Comparison of ENCODE assay signal across 1 cellular context in the genomic region with DNA sequence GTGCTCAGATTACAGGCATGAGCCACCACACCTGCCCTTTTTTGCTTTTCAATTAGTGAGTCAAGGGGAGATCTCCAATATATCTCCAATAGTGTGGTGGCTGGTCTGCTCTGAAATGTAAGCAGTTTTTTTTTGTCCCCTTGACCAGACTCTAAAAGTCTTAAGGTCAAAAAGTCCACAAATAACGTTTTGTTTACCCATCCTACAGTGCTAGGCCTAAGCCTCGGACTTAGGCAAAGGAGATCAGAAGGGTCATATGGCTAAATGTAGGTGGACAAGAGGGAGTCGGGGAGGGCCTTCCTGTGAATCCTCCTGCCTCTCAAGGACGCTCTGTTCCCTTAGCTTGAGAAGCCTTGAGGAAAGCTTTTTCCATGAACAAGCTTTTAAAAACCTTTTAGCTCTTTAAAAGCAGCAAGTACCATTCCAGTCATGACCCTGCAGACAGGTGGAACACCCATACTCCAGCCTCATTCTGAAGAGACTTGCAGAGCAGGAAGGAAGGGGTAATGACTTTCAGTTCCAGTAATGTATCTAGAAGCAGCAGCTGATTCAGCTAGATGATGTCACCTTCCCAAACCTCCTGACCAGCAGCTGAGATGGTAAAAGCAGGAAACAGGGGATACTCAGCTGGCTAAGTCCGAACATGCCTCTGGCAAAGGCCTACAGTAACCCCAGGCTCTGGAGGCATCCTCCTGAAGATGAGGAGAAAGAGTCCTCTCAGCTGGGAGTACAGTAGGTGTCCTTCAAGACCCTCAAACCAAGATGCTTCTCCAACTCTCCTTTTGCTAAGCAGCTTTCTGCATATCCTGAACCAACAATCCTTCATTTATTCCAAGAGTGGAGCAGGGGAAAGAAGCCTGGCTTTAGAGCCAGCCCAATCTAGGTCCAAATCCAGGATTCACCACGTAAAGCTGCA.
A peak's percentile ranks its signal among the peaks of the same experiment; 100 is the strongest.
TF ChIP-seq lines count a peak whose summit lies in the region.

No MANE protein-coding gene starts in this region.

TF ChIP-seq in HepG2, 621 proteins besides CTCF, POLR2A, EP300 and RAD21 (continued from another document and continues in another):
- no peak for TF ChIP-seq RNF2 (conservative IDR thresholded peaks at IDR 0.05; ENCODE audit: low read depth)
- no peak for TF ChIP-seq FOXA1 (IDR thresholded peaks at IDR 0.05)
- TF ChIP-seq FOXA1 (CRISPR knock-in tag; IDR thresholded peaks at IDR 0.05): peak; percentile 73
- no peak; the same call in 1 of the 2 replicates for TF ChIP-seq MTA1 (CRISPR knock-in tag; IDR thresholded peaks at IDR 0.05; ENCODE audit: borderline replicate concordance)
- peak; percentile 90; the same call in 1 of the 2 replicates for TF ChIP-seq REPIN1 (CRISPR knock-in tag; IDR thresholded peaks at IDR 0.05; ENCODE audit: borderline replicate concordance, low read depth)
- TF ChIP-seq ZNF891 (CRISPR knock-in tag; IDR thresholded peaks at IDR 0.05): no peak; the same call in 1 of the 2 replicates
- TF ChIP-seq, protein P1, sequence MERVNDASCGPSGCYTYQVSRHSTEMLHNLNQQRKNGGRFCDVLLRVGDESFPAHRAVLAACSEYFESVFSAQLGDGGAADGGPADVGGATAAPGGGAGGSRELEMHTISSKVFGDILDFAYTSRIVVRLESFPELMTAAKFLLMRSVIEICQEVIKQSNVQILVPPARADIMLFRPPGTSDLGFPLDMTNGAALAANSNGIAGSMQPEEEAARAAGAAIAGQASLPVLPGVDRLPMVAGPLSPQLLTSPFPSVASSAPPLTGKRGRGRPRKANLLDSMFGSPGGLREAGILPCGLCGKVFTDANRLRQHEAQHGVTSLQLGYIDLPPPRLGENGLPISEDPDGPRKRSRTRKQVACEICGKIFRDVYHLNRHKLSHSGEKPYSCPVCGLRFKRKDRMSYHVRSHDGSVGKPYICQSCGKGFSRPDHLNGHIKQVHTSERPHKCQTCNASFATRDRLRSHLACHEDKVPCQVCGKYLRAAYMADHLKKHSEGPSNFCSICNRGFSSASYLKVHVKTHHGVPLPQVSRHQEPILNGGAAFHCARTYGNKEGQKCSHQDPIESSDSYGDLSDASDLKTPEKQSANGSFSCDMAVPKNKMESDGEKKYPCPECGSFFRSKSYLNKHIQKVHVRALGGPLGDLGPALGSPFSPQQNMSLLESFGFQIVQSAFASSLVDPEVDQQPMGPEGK (CRISPR knock-in tag; IDR thresholded peaks at IDR 0.05): peak; percentile 50; the same call in 1 of the 2 replicates
- no peak for TF ChIP-seq ATAD3A (CRISPR knock-in tag; IDR thresholded peaks at IDR 0.05)
- no peak for TF ChIP-seq NKX3-1 (CRISPR knock-in tag; IDR thresholded peaks at IDR 0.05)
- TF ChIP-seq, protein P2, sequence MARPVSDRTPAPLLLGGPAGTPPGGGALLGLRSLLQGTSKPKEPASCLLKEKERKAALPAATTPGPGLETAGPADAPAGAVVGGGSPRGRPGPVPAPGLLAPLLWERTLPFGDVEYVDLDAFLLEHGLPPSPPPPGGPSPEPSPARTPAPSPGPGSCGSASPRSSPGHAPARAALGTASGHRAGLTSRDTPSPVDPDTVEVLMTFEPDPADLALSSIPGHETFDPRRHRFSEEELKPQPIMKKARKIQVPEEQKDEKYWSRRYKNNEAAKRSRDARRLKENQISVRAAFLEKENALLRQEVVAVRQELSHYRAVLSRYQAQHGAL (CRISPR knock-in tag; IDR thresholded peaks at IDR 0.05; ENCODE audit: not compliant biosample characterization): no peak
- TF ChIP-seq RXRB (CRISPR knock-in tag; IDR thresholded peaks at IDR 0.05; ENCODE audit: borderline replicate concordance): peak; percentile 78; the same call in 1 of the 2 replicates
- no peak for TF ChIP-seq ZFP36L2 (CRISPR knock-in tag; IDR thresholded peaks at IDR 0.05)
- TF ChIP-seq CREM (IDR thresholded peaks at IDR 0.05): peak; percentile 70; the same call in 1 of the 2 replicates
- TF ChIP-seq CREM (CRISPR knock-in tag; IDR thresholded peaks at IDR 0.05): no peak
- no peak for TF ChIP-seq SRSF4 (IDR thresholded peaks at IDR 0.05; ENCODE audit: low read depth, low read length, poor library complexity, severe bottlenecking)
- peak; percentile 83 for TF ChIP-seq FOXA3 (CRISPR knock-in tag; IDR thresholded peaks at IDR 0.05)
- TF ChIP-seq, protein P3, sequence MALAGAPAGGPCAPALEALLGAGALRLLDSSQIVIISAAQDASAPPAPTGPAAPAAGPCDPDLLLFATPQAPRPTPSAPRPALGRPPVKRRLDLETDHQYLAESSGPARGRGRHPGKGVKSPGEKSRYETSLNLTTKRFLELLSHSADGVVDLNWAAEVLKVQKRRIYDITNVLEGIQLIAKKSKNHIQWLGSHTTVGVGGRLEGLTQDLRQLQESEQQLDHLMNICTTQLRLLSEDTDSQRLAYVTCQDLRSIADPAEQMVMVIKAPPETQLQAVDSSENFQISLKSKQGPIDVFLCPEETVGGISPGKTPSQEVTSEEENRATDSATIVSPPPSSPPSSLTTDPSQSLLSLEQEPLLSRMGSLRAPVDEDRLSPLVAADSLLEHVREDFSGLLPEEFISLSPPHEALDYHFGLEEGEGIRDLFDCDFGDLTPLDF (CRISPR knock-in tag; IDR thresholded peaks at IDR 0.05): no peak
- peak; percentile 63 for TF ChIP-seq KLF11 (CRISPR knock-in tag; IDR thresholded peaks at IDR 0.05)
- TF ChIP-seq TRIM24 (CRISPR knock-in tag; IDR thresholded peaks at IDR 0.05): no peak
- TF ChIP-seq SNRNP70 (IDR thresholded peaks at IDR 0.05; ENCODE audit: low read depth, low read length): no peak
- peak; percentile 31; the same call in 1 of the 2 replicates for TF ChIP-seq SOX5 (CRISPR knock-in tag; IDR thresholded peaks at IDR 0.05; ENCODE audit: borderline replicate concordance)
- TF ChIP-seq, protein P4, sequence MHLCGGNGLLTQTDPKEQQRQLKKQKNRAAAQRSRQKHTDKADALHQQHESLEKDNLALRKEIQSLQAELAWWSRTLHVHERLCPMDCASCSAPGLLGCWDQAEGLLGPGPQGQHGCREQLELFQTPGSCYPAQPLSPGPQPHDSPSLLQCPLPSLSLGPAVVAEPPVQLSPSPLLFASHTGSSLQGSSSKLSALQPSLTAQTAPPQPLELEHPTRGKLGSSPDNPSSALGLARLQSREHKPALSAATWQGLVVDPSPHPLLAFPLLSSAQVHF (CRISPR knock-in tag; IDR thresholded peaks at IDR 0.05): no peak
- peak; percentile 71; the same call in 1 of the 2 replicates for TF ChIP-seq HMG20A (CRISPR knock-in tag; IDR thresholded peaks at IDR 0.05; ENCODE audit: borderline replicate concordance)
- no peak for TF ChIP-seq NFYB (CRISPR knock-in tag; IDR thresholded peaks at IDR 0.05)
- TF ChIP-seq ZNF350 (CRISPR knock-in tag; IDR thresholded peaks at IDR 0.05; ENCODE audit: borderline replicate concordance, low read depth): no peak; the same call in 1 of the 2 replicates
- TF ChIP-seq, protein P5, sequence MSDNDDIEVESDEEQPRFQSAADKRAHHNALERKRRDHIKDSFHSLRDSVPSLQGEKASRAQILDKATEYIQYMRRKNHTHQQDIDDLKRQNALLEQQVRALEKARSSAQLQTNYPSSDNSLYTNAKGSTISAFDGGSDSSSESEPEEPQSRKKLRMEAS (IDR thresholded peaks at IDR 0.05): peak; percentile 66
- peak; percentile 80 for TF ChIP-seq DPF2 (CRISPR knock-in tag; IDR thresholded peaks at IDR 0.05; ENCODE audit: borderline replicate concordance, low read depth)
- no peak for TF ChIP-seq MAFG (CRISPR knock-in tag; IDR thresholded peaks at IDR 0.05)
- TF ChIP-seq, protein P6, sequence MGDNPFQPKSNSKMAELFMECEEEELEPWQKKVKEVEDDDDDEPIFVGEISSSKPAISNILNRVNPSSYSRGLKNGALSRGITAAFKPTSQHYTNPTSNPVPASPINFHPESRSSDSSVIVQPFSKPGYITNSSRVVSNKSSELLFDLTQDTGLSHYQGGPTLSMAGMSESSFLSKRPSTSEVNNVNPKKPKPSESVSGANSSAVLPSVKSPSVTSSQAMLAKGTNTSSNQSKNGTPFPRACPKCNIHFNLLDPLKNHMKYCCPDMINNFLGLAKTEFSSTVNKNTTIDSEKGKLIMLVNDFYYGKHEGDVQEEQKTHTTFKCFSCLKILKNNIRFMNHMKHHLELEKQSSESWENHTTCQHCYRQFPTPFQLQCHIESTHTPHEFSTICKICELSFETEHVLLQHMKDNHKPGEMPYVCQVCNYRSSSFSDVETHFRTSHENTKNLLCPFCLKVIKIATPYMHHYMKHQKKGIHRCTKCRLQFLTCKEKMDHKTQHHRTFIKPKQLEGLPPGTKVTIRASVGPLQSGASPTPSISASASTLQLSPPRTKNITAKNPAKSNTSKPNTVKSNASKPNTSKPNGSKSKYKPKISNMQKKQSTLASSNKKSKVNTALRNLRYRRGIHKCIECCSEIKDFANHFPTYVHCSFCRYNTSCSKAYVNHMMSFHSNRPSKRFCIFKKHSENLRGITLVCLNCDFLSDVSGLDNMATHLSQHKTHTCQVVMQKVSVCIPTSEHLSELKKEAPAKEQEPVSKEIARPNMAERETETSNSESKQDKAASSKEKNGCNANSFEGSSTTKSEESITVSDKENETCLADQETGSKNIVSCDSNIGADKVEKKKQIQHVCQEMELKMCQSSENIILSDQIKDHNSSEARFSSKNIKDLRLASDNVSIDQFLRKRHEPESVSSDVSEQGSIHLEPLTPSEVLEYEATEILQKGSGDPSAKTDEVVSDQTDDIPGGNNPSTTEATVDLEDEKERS (CRISPR knock-in tag; IDR thresholded peaks at IDR 0.05): no peak; the same call in 1 of the 2 replicates
- no peak for TF ChIP-seq ZNF367 (CRISPR knock-in tag; IDR thresholded peaks at IDR 0.05; ENCODE audit: borderline replicate concordance)
- peak; percentile 72 for TF ChIP-seq KDM6A (CRISPR knock-in tag; IDR thresholded peaks at IDR 0.05; ENCODE audit: low read depth)
- peak; percentile 17 for TF ChIP-seq CBX1 (IDR thresholded peaks at IDR 0.05; ENCODE audit: low read depth)
- TF ChIP-seq CAMTA2 (CRISPR knock-in tag; IDR thresholded peaks at IDR 0.05; ENCODE audit: borderline replicate concordance): 0 out of 2 replicates have a peak, but pooled peaks have one; percentile 57
- TF ChIP-seq, protein P7, sequence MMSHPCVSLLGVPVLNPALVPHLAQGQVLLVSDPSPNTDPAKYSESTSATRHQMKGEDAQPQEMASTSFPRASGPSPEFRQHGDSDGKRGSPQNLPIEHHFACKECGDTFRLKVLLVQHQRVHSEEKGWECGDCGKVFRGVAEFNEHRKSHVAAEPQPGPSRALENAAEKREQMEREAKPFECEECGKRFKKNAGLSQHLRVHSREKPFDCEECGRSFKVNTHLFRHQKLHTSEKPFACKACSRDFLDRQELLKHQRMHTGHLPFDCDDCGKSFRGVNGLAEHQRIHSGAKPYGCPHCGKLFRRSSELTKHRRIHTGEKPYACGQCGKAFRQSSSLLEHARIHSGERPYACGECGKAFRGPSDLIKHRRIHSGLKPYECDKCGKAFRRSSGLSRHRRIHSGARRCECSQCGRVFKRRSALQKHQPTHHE (CRISPR knock-in tag; IDR thresholded peaks at IDR 0.05; ENCODE audit: borderline replicate concordance): no peak
- peak; percentile 56; the same call in 1 of the 2 replicates for TF ChIP-seq RFXAP (CRISPR knock-in tag; IDR thresholded peaks at IDR 0.05; ENCODE audit: borderline replicate concordance)
- TF ChIP-seq ZNF460 (CRISPR knock-in tag; IDR thresholded peaks at IDR 0.05; ENCODE audit: borderline replicate concordance): no peak
- TF ChIP-seq, protein P8, sequence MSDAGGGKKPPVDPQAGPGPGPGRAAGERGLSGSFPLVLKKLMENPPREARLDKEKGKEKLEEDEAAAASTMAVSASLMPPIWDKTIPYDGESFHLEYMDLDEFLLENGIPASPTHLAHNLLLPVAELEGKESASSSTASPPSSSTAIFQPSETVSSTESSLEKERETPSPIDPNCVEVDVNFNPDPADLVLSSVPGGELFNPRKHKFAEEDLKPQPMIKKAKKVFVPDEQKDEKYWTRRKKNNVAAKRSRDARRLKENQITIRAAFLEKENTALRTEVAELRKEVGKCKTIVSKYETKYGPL (CRISPR knock-in tag; IDR thresholded peaks at IDR 0.05): no peak
- no peak for TF ChIP-seq ZNF24 (IDR thresholded peaks at IDR 0.05)
- no peak; the same call in 1 of the 2 replicates for TF ChIP-seq ZNF354B (CRISPR knock-in tag; IDR thresholded peaks at IDR 0.05)
- TF ChIP-seq ZNF670 (CRISPR knock-in tag; IDR thresholded peaks at IDR 0.05; ENCODE audit: borderline replicate concordance): no peak; the same call in 1 of the 2 replicates
- TF ChIP-seq CHD4 (IDR thresholded peaks at IDR 0.05; ENCODE audit: borderline replicate concordance, low read length): peak; percentile 25; the same call in 1 of the 2 replicates
- TF ChIP-seq, protein P9, sequence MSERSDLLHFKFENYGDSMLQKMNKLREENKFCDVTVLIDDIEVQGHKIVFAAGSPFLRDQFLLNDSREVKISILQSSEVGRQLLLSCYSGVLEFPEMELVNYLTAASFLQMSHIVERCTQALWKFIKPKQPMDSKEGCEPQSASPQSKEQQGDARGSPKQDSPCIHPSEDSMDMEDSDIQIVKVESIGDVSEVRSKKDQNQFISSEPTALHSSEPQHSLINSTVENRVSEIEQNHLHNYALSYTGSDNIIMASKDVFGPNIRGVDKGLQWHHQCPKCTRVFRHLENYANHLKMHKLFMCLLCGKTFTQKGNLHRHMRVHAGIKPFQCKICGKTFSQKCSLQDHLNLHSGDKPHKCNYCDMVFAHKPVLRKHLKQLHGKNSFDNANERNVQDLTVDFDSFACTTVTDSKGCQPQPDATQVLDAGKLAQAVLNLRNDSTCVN (CRISPR knock-in tag; IDR thresholded peaks at IDR 0.05; ENCODE audit: borderline replicate concordance): peak; percentile 80
- no peak for TF ChIP-seq ZNF780A (CRISPR knock-in tag; IDR thresholded peaks at IDR 0.05)
- TF ChIP-seq SRSF9 (IDR thresholded peaks at IDR 0.05; ENCODE audit: borderline replicate concordance, insufficient read depth, low read depth, low read length, poor library complexity, severe bottlenecking): no peak
- 0 out of 2 replicates have a peak, but pooled peaks have one; percentile 57 for TF ChIP-seq ZNF543 (CRISPR knock-in tag; IDR thresholded peaks at IDR 0.05)
- peak; percentile 76 for TF ChIP-seq SKI (IDR thresholded peaks at IDR 0.05; ENCODE audit: partially characterized antibody)
- TF ChIP-seq ZNF441 (CRISPR knock-in tag; IDR thresholded peaks at IDR 0.05; ENCODE audit: borderline replicate concordance): no peak
- TF ChIP-seq ZNF614 (CRISPR knock-in tag; IDR thresholded peaks at IDR 0.05; ENCODE audit: borderline replicate concordance): peak; percentile 71
- TF ChIP-seq ZNF605 (CRISPR knock-in tag; IDR thresholded peaks at IDR 0.05): no peak
- TF ChIP-seq MYNN (CRISPR knock-in tag; IDR thresholded peaks at IDR 0.05; ENCODE audit: low read depth): no peak
- TF ChIP-seq, protein P10, sequence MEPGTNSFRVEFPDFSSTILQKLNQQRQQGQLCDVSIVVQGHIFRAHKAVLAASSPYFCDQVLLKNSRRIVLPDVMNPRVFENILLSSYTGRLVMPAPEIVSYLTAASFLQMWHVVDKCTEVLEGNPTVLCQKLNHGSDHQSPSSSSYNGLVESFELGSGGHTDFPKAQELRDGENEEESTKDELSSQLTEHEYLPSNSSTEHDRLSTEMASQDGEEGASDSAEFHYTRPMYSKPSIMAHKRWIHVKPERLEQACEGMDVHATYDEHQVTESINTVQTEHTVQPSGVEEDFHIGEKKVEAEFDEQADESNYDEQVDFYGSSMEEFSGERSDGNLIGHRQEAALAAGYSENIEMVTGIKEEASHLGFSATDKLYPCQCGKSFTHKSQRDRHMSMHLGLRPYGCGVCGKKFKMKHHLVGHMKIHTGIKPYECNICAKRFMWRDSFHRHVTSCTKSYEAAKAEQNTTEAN (CRISPR knock-in tag; conservative IDR thresholded peaks at IDR 0.05): no peak
- no peak for TF ChIP-seq MXD4 (CRISPR knock-in tag; IDR thresholded peaks at IDR 0.05)
- no peak for TF ChIP-seq GZF1 (CRISPR knock-in tag; IDR thresholded peaks at IDR 0.05)
- TF ChIP-seq HNF4A (CRISPR knock-in tag; IDR thresholded peaks at IDR 0.05): peak; percentile 90
- TF ChIP-seq SATB2 (CRISPR knock-in tag; IDR thresholded peaks at IDR 0.05): no peak
- TF ChIP-seq ZBTB1 (CRISPR knock-in tag; IDR thresholded peaks at IDR 0.05; ENCODE audit: borderline replicate concordance): no peak
- no peak for TF ChIP-seq RORA (CRISPR knock-in tag; IDR thresholded peaks at IDR 0.05)
